In genomic region chr1:202642619-202643291, GRCh38 we compare ENCODE assay signal across 10 cellular contexts.
A peak's percentile ranks its signal among the peaks of the same experiment; 100 is the strongest.
DNase-seq lines count a peak whose midpoint lies in the region; ATAC-seq and TF ChIP-seq lines count a peak whose summit lies in the region.
"Had no signal": no experiment of that assay in that cellular context is flagged by ENCODE, and none has a peak within 500 bp of the region (broad histone marks: within the 10 kb centered on the region; RNA-seq: fewer than 3 reads in every experiment).

No MANE protein-coding gene starts in this region.

- no TSS peak for BruUV-seq in Caco-2 (replicated peaks; lab: Mats Ljungman, UMichigan)

- peak overlapping the region; percentile 39 for H3K4me2 ChIP-seq in parathyroid adenoma (ENCODE audit: low read length)

- H3K27ac Mint-ChIP-seq in Caco-2 (ENCODE audit: unreplicated experiment): no peak overlapping the region

- H3K36me3 Mint-ChIP-seq in Caco-2 (ENCODE audit: insufficient read depth, unreplicated experiment): no peaks in the 10 kb centered on the region

- POLR2A ChIA-PET in Caco-2 (lab: Charles Lee): no interaction called here

- DNase-seq in Caco-2: no peak
- DNase-seq in SK-N-MC (ENCODE audit: low read depth, low spot score): no peak
- DNase-seq in left cardiac atrium: no peak
- DNase-seq in cerebellar cortex (ENCODE audit: low spot score): no peak
- DNase-seq in GM03348 (ENCODE audit: low spot score): no peak
- DNase-seq in activated CD4-positive, alpha-beta T cell treated with anti-CD3 and anti-CD28 coated beads, Interleukin-2, amount 50 U/mL, for 4 hours: no peak
- DNase-seq: foreskin melanocyte, NCI-H1694 had no signal

- H3K9me3 Mint-ChIP-seq in Caco-2 (ENCODE audit: unreplicated experiment): no peaks in the 10 kb centered on the region

- H3K36me3 ChIP-seq in Caco-2 (ENCODE audit: control insufficient read depth, insufficient read depth, low read length) (no peaks in the 10 kb centered on the region), SK-N-MC (ENCODE audit: insufficient read depth, low read length) (no peaks in the 10 kb centered on the region), parathyroid adenoma (ENCODE audit: control insufficient read depth, insufficient read depth, low read length) (no peaks in the 10 kb centered on the region)

- H3K4me3 ChIP-seq in Caco-2 (ENCODE audit: low read depth, low read length) (peak overlapping the region; percentile 53), SK-N-MC (peak overlapping the region; percentile 71), parathyroid adenoma (ENCODE audit: low read depth, low read length) (peak overlapping the region; percentile 23)

- H3K9ac ChIP-seq in SK-N-MC (ENCODE audit: insufficient read length) (no peak overlapping the region), parathyroid adenoma (no peak overlapping the region)

- CTCF ChIA-PET in Caco-2 (lab: Charles Lee): no interaction called here

- peaks cover 32% of the 10 kb centered on the region for H3K4me1 Mint-ChIP-seq in Caco-2 (ENCODE audit: low read depth, unreplicated experiment)

- H3K4me3 Mint-ChIP-seq in Caco-2 (ENCODE audit: unreplicated experiment): peak overlapping the region; percentile 77

- no peaks in the 10 kb centered on the region for H3K79me2 ChIP-seq in parathyroid adenoma

- H3K9me3 ChIP-seq in Caco-2 (no peaks in the 10 kb centered on the region), SK-N-MC (ENCODE audit: low read depth, low read length) (no peaks in the 10 kb centered on the region), parathyroid adenoma (ENCODE audit: control insufficient read depth, low read length) (no peaks in the 10 kb centered on the region)

- H3K4me1 ChIP-seq in Caco-2 (peaks cover 19% of the 10 kb centered on the region), parathyroid adenoma (no peaks in the 10 kb centered on the region)

- peaks cover 26% of the 10 kb centered on the region for H3K27me3 Mint-ChIP-seq in Caco-2 (ENCODE audit: insufficient read depth, unreplicated experiment)

- intact Hi-C loops in Caco-2 (cut with micrococcal nuclease; ENCODE audit: unreplicated experiment) (no loop called here), left cardiac atrium (cut with DNase I) (no loop called here)

- H3K27ac ChIP-seq in SK-N-MC (no peak overlapping the region), parathyroid adenoma (no peak overlapping the region)

- TF ChIP-seq CTCF in Caco-2 (IDR thresholded peaks at IDR 0.05; ENCODE audit: insufficient read depth in 1 of 2, low read depth in 1 of 2, low read length in 1 of 2, severe bottlenecking in 1 of 2, unreplicated experiment in 1 of 2): no peak
- TF ChIP-seq CTCF in parathyroid adenoma (IDR thresholded peaks at IDR 0.05): no peak

- peak overlapping the region; percentile 22 for H2AFZ ChIP-seq in parathyroid adenoma

- peak; percentile 35 to 42 for ATAC-seq in left cardiac atrium
- ATAC-seq in GM21576 (IDR thresholded peaks at IDR 0.05; ENCODE audit: unreplicated experiment): no peak

- H3K27me3 ChIP-seq in Caco-2 (replicated peaks; ENCODE audit: control insufficient read depth, insufficient read depth, low read length) (peaks cover 2% of the 10 kb centered on the region), parathyroid adenoma (ENCODE audit: control insufficient read depth, insufficient read depth, low read length) (no peaks in the 10 kb centered on the region)
